Comparison of ENCODE assay signal across 18 cellular contexts in genomic region chr9:89428222-89428761, GRCh38.
DNase-seq lines count a peak whose midpoint lies in the region; ATAC-seq and TF ChIP-seq lines count a peak whose summit lies in the region.
"Had no signal": no experiment of that assay in that cellular context is flagged by ENCODE, and none has a peak within 500 bp of the region (broad histone marks: within the 10 kb centered on the region; RNA-seq: fewer than 3 reads in every experiment).

No MANE protein-coding gene starts in this region.

- H2BK120ac ChIP-seq in mesendoderm (ENCODE audit: low read depth, low read length), result no peak overlapping the region

- peaks cover 13% of the 10 kb centered on the region for H3K36me3 Mint-ChIP-seq in CD4-positive, CD25-positive, alpha-beta regulatory T cell
- H3K36me3 Mint-ChIP-seq in activated naive CD8-positive, alpha-beta T cell, result peaks cover 17% of the 10 kb centered on the region
- peaks cover 5% of the 10 kb centered on the region for H3K36me3 Mint-ChIP-seq in memory B cell

- peak overlapping the region; percentile 62 to 92 (median 84) for H3K27ac Mint-ChIP-seq in CD4-positive, CD25-positive, alpha-beta regulatory T cell
- peak overlapping the region; percentile 95 for H3K27ac Mint-ChIP-seq in activated naive CD8-positive, alpha-beta T cell
- peak overlapping the region; percentile 28 for H3K27ac Mint-ChIP-seq in memory B cell
- H3K27ac Mint-ChIP-seq: HFFc6 had no signal

- no peaks in the 10 kb centered on the region for H3K27me3 ChIP-seq in CD4-positive, CD25-positive, alpha-beta regulatory T cell (ENCODE audit: control insufficient read depth, insufficient read depth, low read length)
- H3K27me3 ChIP-seq in HCT116 (ENCODE audit: insufficient read depth, low read length) (no peaks in the 10 kb centered on the region), mesendoderm (ENCODE audit: insufficient read depth, low read length, poor library complexity) (no peaks in the 10 kb centered on the region)
- H3K27me3 ChIP-seq: gastroesophageal sphincter, testis had no signal

- no peak overlapping the region for H2BK5ac ChIP-seq in mesendoderm (ENCODE audit: low read length)

- no peak overlapping the region for H3K4me3 ChIP-seq in CD4-positive, CD25-positive, alpha-beta regulatory T cell (ENCODE audit: low read depth, low read length)
- H3K4me3 ChIP-seq in HCT116 (replicated peaks in 1 of 2; ENCODE audit: low read depth in 1 of 2, low read length in 2 of 2) (no peak overlapping the region), mesendoderm (ENCODE audit: low read length) (no peak overlapping the region)
- H3K4me3 ChIP-seq: gastroesophageal sphincter, lung, testis had no signal

- no peak for TF ChIP-seq RAD21 in HCT116 (IDR thresholded peaks at IDR 0.05; ENCODE audit: low read depth)

- no peak overlapping the region for H3K9ac ChIP-seq in HCT116 (ENCODE audit: low read length)
- no peak overlapping the region for H3K9ac ChIP-seq in mesendoderm (ENCODE audit: low read length)

- H3K79me1 ChIP-seq in mesendoderm (ENCODE audit: low read length), result no peaks in the 10 kb centered on the region

- no peak overlapping the region for H3K4ac ChIP-seq in mesendoderm (ENCODE audit: low read depth, low read length)

- POLR2A ChIA-PET in HCT116 (lab: Charles Lee), result no interaction called here

- no peak for ATAC-seq in CD4-positive, CD25-positive, alpha-beta regulatory T cell (ENCODE audit: low read depth in 2 of 2)
- no peak for ATAC-seq in HCT116
- ATAC-seq in memory B cell (ENCODE audit: low read depth), result no peak
- ATAC-seq: gastroesophageal sphincter had no signal

- no peak overlapping the region for H3K56ac ChIP-seq in mesendoderm (ENCODE audit: low read length)

- no peak overlapping the region for H3K23ac ChIP-seq in mesendoderm (ENCODE audit: low read length)

- H2AFZ ChIP-seq in HCT116 (ENCODE audit: low read depth, low read length, poor library complexity, severe bottlenecking), result no peak overlapping the region

- no peak overlapping the region for H4K5ac ChIP-seq in mesendoderm (ENCODE audit: low read length)

- CTCF ChIA-PET in HCT116 (lab: Charles Lee), result interaction anchor here (1.8 kb wide), 1 partner anchor 120 kb away, joined by 15 read pairs; no protein-coding TSS in a partner anchor

- H3K4me2 ChIP-seq in HCT116 (ENCODE audit: low read length), result peak overlapping the region; percentile 51
- H3K4me2 ChIP-seq in mesendoderm (ENCODE audit: low read length), result no peak overlapping the region

- peaks cover 23 to 99% (median 64%) of the 10 kb centered on the region in 4 donors for H3K4me1 Mint-ChIP-seq in CD4-positive, CD25-positive, alpha-beta regulatory T cell
- peaks cover 98% of the 10 kb centered on the region for H3K4me1 Mint-ChIP-seq in activated naive CD8-positive, alpha-beta T cell (ENCODE audit: low read depth)
- H3K4me1 Mint-ChIP-seq in memory B cell, result peaks cover 75% of the 10 kb centered on the region

- H3K27me3 Mint-ChIP-seq in CD4-positive, CD25-positive, alpha-beta regulatory T cell, result no peaks in the 10 kb centered on the region
- H3K27me3 Mint-ChIP-seq in activated naive CD8-positive, alpha-beta T cell, result no peaks in the 10 kb centered on the region
- no peaks in the 10 kb centered on the region for H3K27me3 Mint-ChIP-seq in memory B cell

- peak overlapping the region in 2 of 4 donors; percentile 44 to 57 for H3K4me3 Mint-ChIP-seq in CD4-positive, CD25-positive, alpha-beta regulatory T cell
- H3K4me3 Mint-ChIP-seq in activated naive CD8-positive, alpha-beta T cell, result peak overlapping the region; percentile 83
- H3K4me3 Mint-ChIP-seq in memory B cell, result no peak overlapping the region
- H3K4me3 Mint-ChIP-seq: HFFc6 had no signal

- H3K36me3 ChIP-seq in CD4-positive, CD25-positive, alpha-beta regulatory T cell (ENCODE audit: control insufficient read depth, insufficient read depth, low read length), result peaks cover 10% of the 10 kb centered on the region
- H3K36me3 ChIP-seq in HCT116 (ENCODE audit: control insufficient read depth in 1 of 2, insufficient read depth in 2 of 2, low read length in 2 of 2) (no peaks in the 10 kb centered on the region), mesendoderm (ENCODE audit: control insufficient read depth, insufficient read depth, low read length) (no peaks in the 10 kb centered on the region)
- H3K36me3 ChIP-seq: gastroesophageal sphincter had no signal

- TF ChIP-seq POLR2A in HCT116 (IDR thresholded peaks at IDR 0.05; ENCODE audit: borderline replicate concordance, extremely low read depth, insufficient read depth, insufficient read length), result no peak

- H3K27ac ChIP-seq in CD4-positive, CD25-positive, alpha-beta regulatory T cell (ENCODE audit: insufficient read depth, low read length, poor library complexity, severe bottlenecking), result peak overlapping the region; percentile 69
- H3K27ac ChIP-seq in HCT116 (ENCODE audit: low read depth, low read length) (no peak overlapping the region), mesendoderm (ENCODE audit: low read depth, low read length) (no peak overlapping the region)
- H3K27ac ChIP-seq: gastroesophageal sphincter, testis had no signal

- no peak for TF ChIP-seq CTCF in HCT116 (IDR thresholded peaks at IDR 0.05 in 2 of 3, conservative IDR thresholded peaks at IDR 0.05 in 1 of 3; ENCODE audit: borderline replicate concordance in 1 of 3, insufficient read depth in 1 of 3, low read depth in 2 of 3, low read length in 2 of 3)
- TF ChIP-seq CTCF in GM10266 (IDR thresholded peaks at IDR 0.05; ENCODE audit: control insufficient read depth, insufficient read depth, low read depth, missing control alignments), result no peak

- no peaks in the 10 kb centered on the region for H4K20me1 ChIP-seq in HCT116 (ENCODE audit: insufficient read depth)

- H2BK15ac ChIP-seq in mesendoderm (replicated peaks; ENCODE audit: low read depth), result no peak overlapping the region

- H3K4me1 ChIP-seq in CD4-positive, CD25-positive, alpha-beta regulatory T cell (ENCODE audit: control insufficient read depth, insufficient read depth, low read length, poor library complexity, severe bottlenecking), result peaks cover 97% of the 10 kb centered on the region
- H3K4me1 ChIP-seq in HCT116 (ENCODE audit: control insufficient read depth in 1 of 2, insufficient read depth in 2 of 2, low read length in 2 of 2), result peaks cover 15 to 59% of the 10 kb centered on the region in 2 experiments
- H3K4me1 ChIP-seq in mesendoderm (ENCODE audit: control insufficient read depth, low read depth, low read length), result no peaks in the 10 kb centered on the region

- H3K9me3 Mint-ChIP-seq in CD4-positive, CD25-positive, alpha-beta regulatory T cell, result peaks cover 0 to 1% (median 0%) of the 10 kb centered on the region in 7 donors
- no peaks in the 10 kb centered on the region for H3K9me3 Mint-ChIP-seq in activated naive CD8-positive, alpha-beta T cell (ENCODE audit: low read depth)
- H3K9me3 Mint-ChIP-seq in memory B cell, result no peaks in the 10 kb centered on the region
- H3K9me3 Mint-ChIP-seq: HFFc6 had no signal

- intact Hi-C loops in HCT116 (cut with micrococcal nuclease), result loop anchor here (5.0 kb wide), 1 partner anchor 119 kb away; no protein-coding TSS in a partner anchor

- H3K79me2 ChIP-seq in HCT116 (ENCODE audit: insufficient read depth, low read length) (peaks cover 5% of the 10 kb centered on the region; the same call in 1 of the 2 replicates), mesendoderm (ENCODE audit: control insufficient read depth, insufficient read depth, low read length) (no peaks in the 10 kb centered on the region)

- no TSS peak for BruUV-seq in HCT116 (replicated peaks; lab: Mats Ljungman, UMichigan)

- H3K9me2 ChIP-seq in HCT116 (ENCODE audit: insufficient read depth), result no peaks in the 10 kb centered on the region

- no peak for DNase-seq in CD4-positive, CD25-positive, alpha-beta regulatory T cell
- DNase-seq in HCT116 (ENCODE audit: low read depth, low spot score), result no peak
- no peak for DNase-seq in memory B cell (ENCODE audit: low spot score in 2 of 2)
- DNase-seq in NAMALWA (ENCODE audit: low spot score), result no peak
- no peak for DNase-seq in GM10266 (ENCODE audit: extremely low spot score)
- DNase-seq in mesendoderm, result no peak
- no peak for DNase-seq in stimulated activated CD4-positive, alpha-beta T cell treated with anti-CD3 and anti-CD28 coated beads, Interleukin-2, amount 100 ng/mL, for 48 hours
- DNase-seq: cerebellar nuclear complex, DMS 273 treated with DMSO at 0.1 percent for 48 hours, HFFc6, NCI-H1417, NCI-H226, SIG-M5, T1000, testis had no signal

- no peak overlapping the region for H4K8ac ChIP-seq in mesendoderm (ENCODE audit: low read depth, low read length)

- no CpG with 5 or more reads among the region's 13 CpGs for WGBS in mesendoderm (ENCODE audit: extremely low coverage, insufficient coverage, low lambda C conversion rate)

- no peak overlapping the region for H2AK5ac ChIP-seq in mesendoderm (ENCODE audit: low read length)

- no peaks in the 10 kb centered on the region for H3K9me3 ChIP-seq in CD4-positive, CD25-positive, alpha-beta regulatory T cell (ENCODE audit: control insufficient read depth in 2 of 2, low read length in 2 of 2)
- H3K9me3 ChIP-seq in HCT116 (ENCODE audit: control insufficient read depth in 1 of 2, insufficient read depth in 1 of 2, low read depth in 1 of 2, low read length in 2 of 2), result no peaks in the 10 kb centered on the region
- H3K9me3 ChIP-seq: gastroesophageal sphincter, testis had no signal

- no peak overlapping the region for H3K18ac ChIP-seq in mesendoderm (ENCODE audit: low read length)

- RAD21 ChIA-PET in HCT116 (lab: Charles Lee; ENCODE audit: low non-redundant PET in 1 of 2, low total read pairs in 2 of 2, uncharacterized antibody in 2 of 2, unreplicated experiment in 2 of 2), result no interaction called here

Comparison
In these comparisons a context has a peak if more than half of its experiments do, and no peak if none do; other contexts are left out.
1. H3K27ac Mint-ChIP-seq: peak in every context shown above with its lines; median percentile 95 in activated naive CD8-positive, alpha-beta T cell; 84 in CD4-positive, CD25-positive, alpha-beta regulatory T cell; 28 in memory B cell.